Comparison of ENCODE assay signal across 16 cellular contexts in genomic region chr1:9726406-9726805, GRCh38.
DNase-seq lines count a peak whose midpoint lies in the region; ATAC-seq, FAIRE-seq and TF ChIP-seq lines count a peak whose summit lies in the region.
"Had no signal": no experiment of that assay in that cellular context is flagged by ENCODE, and none has a peak within 500 bp of the region (broad histone marks: within the 10 kb centered on the region; RNA-seq: fewer than 3 reads in every experiment).

No MANE protein-coding gene starts in this region.

- H3K36me3 ChIP-seq in OCI-LY1 (ENCODE audit: insufficient read depth, low read length) (peaks cover 81% of the 10 kb centered on the region), kidney (ENCODE audit: control insufficient read depth in 1 of 2, insufficient read depth in 2 of 2, low read length in 2 of 2) (peaks cover 15 to 35% of the 10 kb centered on the region in 2 donors)

- peak overlapping the region; percentile 22 for H3K4me3 Mint-ChIP-seq in activated naive CD8-positive, alpha-beta T cell treated with anti-CD3 and anti-CD28 coated beads, Interleukin-2, amount 10 ng/mL, durations not matched to agents 7 days and 5 days
- H3K4me3 Mint-ChIP-seq in activated naive CD8-positive, alpha-beta T cell treated with anti-CD3 and anti-CD28 coated beads, Interleukin-2, amount 50 U/mL, for 24 hours: no peak overlapping the region
- no peak overlapping the region for H3K4me3 Mint-ChIP-seq in stimulated activated naive B cell treated with anti-CD40 and anti-IgM and Interleukin-4, amounts not matched to agents 10 μg/mL and 1 μg/mL and 100 μg/mL, for 72 hours

- H3K4me2 ChIP-seq in OCI-LY1 (ENCODE audit: low read length): no peak overlapping the region

- no peaks in the 10 kb centered on the region for H4K20me1 ChIP-seq in OCI-LY1 (ENCODE audit: insufficient read depth, low read length)

- POLR2A ChIA-PET in activated naive CD8-positive, alpha-beta T cell treated with anti-CD3 and anti-CD28 coated beads, Interleukin-2, amount 10 ng/mL, durations not matched to agents 7 days and 5 days (lab: Charles Lee): interaction anchor here (1.0 to 6.0 kb wide), 3 partner anchors 10 to 98 kb away, joined by 3 to 47 read pairs (median 16); no protein-coding TSS in a partner anchor

- no peak for FAIRE-seq in kidney (lab: Jason Lieb, UNC)

- DNase-seq in activated naive CD8-positive, alpha-beta T cell treated with anti-CD3 and anti-CD28 coated beads, Interleukin-2, amount 10 ng/mL, durations not matched to agents 7 days and 5 days: no peak
- DNase-seq in activated naive CD8-positive, alpha-beta T cell treated with anti-CD3 and anti-CD28 coated beads, Interleukin-2, amount 50 U/mL, for 24 hours: no peak
- DNase-seq in kidney (peak; percentile 61), left colon (no peak), NCI-H524 (lab: John Stamatoyannopoulos, UW) (no peak), DMS 273 (lab: John Stamatoyannopoulos, UW; ENCODE audit: unreplicated experiment) (no peak)
- DNase-seq in stimulated activated naive B cell treated with anti-CD40 and anti-IgM and Interleukin-4, amounts not matched to agents 10 μg/mL and 1 μg/mL and 100 μg/mL, for 72 hours: no peak
- DNase-seq: C1 segment of cervical spinal cord, GF-D8, NCI-H1417 treated with DMSO at 0.1 percent for 48 hours, NCI-H2029, NCI-H2171 treated with DMSO at 0.1 percent for 48 hours, Peyer's patch, SHP77 treated with DMSO at 0.1 percent for 48 hours had no signal

- intact Hi-C loops in kidney (cut with DNase I): loop anchor here (10.0 kb wide), 1 partner anchor 138 kb away; no protein-coding TSS in a partner anchor
- intact Hi-C loops in left colon (cut with DNase I, micrococcal nuclease): no loop called here

- peaks cover 5% of the 10 kb centered on the region; the same call in 1 of the 2 replicates for H3K9me3 ChIP-seq in OCI-LY1 (ENCODE audit: low read length)
- peaks cover 0 to 3% of the 10 kb centered on the region in 2 donors for H3K9me3 ChIP-seq in kidney (ENCODE audit: control insufficient read depth in 1 of 2, low read length in 2 of 2)
- H3K9me3 ChIP-seq: Peyer's patch had no signal

- H3K9ac ChIP-seq in OCI-LY1 (ENCODE audit: low read length): no peak overlapping the region
- no peak overlapping the region for H3K9ac ChIP-seq in kidney (ENCODE audit: low read length in 2 of 2)

- H3K79me2 ChIP-seq in OCI-LY1 (ENCODE audit: insufficient read depth, low read length): no peaks in the 10 kb centered on the region

- no peaks in the 10 kb centered on the region for H3K9me2 ChIP-seq in OCI-LY1 (ENCODE audit: low read depth, low read length)

- H3K27ac ChIP-seq in OCI-LY1 (ENCODE audit: low read depth, low read length, poor library complexity, severe bottlenecking) (peak overlapping the region; percentile 44), kidney (ENCODE audit: low read depth in 2 of 2, low read length in 2 of 2) (no peak overlapping the region)
- H3K27ac ChIP-seq: Peyer's patch had no signal

- H3K4me1 ChIP-seq in OCI-LY1 (ENCODE audit: insufficient read depth, low read length, severe bottlenecking) (peaks cover 11% of the 10 kb centered on the region), kidney (ENCODE audit: control insufficient read depth in 1 of 2, insufficient read depth in 1 of 2, low read depth in 1 of 2, low read length in 2 of 2) (no peaks in the 10 kb centered on the region)

- H3K9me3 Mint-ChIP-seq in activated naive CD8-positive, alpha-beta T cell treated with anti-CD3 and anti-CD28 coated beads, Interleukin-2, amount 10 ng/mL, durations not matched to agents 7 days and 5 days: no peaks in the 10 kb centered on the region
- H3K9me3 Mint-ChIP-seq in activated naive CD8-positive, alpha-beta T cell treated with anti-CD3 and anti-CD28 coated beads, Interleukin-2, amount 50 U/mL, for 24 hours: no peaks in the 10 kb centered on the region
- peaks cover 0 to 3% of the 10 kb centered on the region in 2 donors for H3K9me3 Mint-ChIP-seq in stimulated activated naive B cell treated with anti-CD40 and anti-IgM and Interleukin-4, amounts not matched to agents 10 μg/mL and 1 μg/mL and 100 μg/mL, for 72 hours

- no peaks in the 10 kb centered on the region for H3K27me3 Mint-ChIP-seq in activated naive CD8-positive, alpha-beta T cell treated with anti-CD3 and anti-CD28 coated beads, Interleukin-2, amount 10 ng/mL, durations not matched to agents 7 days and 5 days
- no peaks in the 10 kb centered on the region for H3K27me3 Mint-ChIP-seq in activated naive CD8-positive, alpha-beta T cell treated with anti-CD3 and anti-CD28 coated beads, Interleukin-2, amount 50 U/mL, for 24 hours
- no peaks in the 10 kb centered on the region for H3K27me3 Mint-ChIP-seq in stimulated activated naive B cell treated with anti-CD40 and anti-IgM and Interleukin-4, amounts not matched to agents 10 μg/mL and 1 μg/mL and 100 μg/mL, for 72 hours

- peaks cover 62% of the 10 kb centered on the region for H3K4me1 Mint-ChIP-seq in activated naive CD8-positive, alpha-beta T cell treated with anti-CD3 and anti-CD28 coated beads, Interleukin-2, amount 10 ng/mL, durations not matched to agents 7 days and 5 days
- H3K4me1 Mint-ChIP-seq in activated naive CD8-positive, alpha-beta T cell treated with anti-CD3 and anti-CD28 coated beads, Interleukin-2, amount 50 U/mL, for 24 hours: peaks cover 57% of the 10 kb centered on the region
- peaks cover 28 to 52% of the 10 kb centered on the region in 2 donors for H3K4me1 Mint-ChIP-seq in stimulated activated naive B cell treated with anti-CD40 and anti-IgM and Interleukin-4, amounts not matched to agents 10 μg/mL and 1 μg/mL and 100 μg/mL, for 72 hours

- H3K4me3 ChIP-seq in OCI-LY1 (ENCODE audit: low read depth, low read length, poor library complexity, severe bottlenecking) (no peak overlapping the region), kidney (ENCODE audit: low read length in 2 of 2) (no peak overlapping the region)
- H3K4me3 ChIP-seq: Peyer's patch had no signal

- peaks cover 55% of the 10 kb centered on the region for H3K36me3 Mint-ChIP-seq in activated naive CD8-positive, alpha-beta T cell treated with anti-CD3 and anti-CD28 coated beads, Interleukin-2, amount 10 ng/mL, durations not matched to agents 7 days and 5 days
- peaks cover 67% of the 10 kb centered on the region for H3K36me3 Mint-ChIP-seq in activated naive CD8-positive, alpha-beta T cell treated with anti-CD3 and anti-CD28 coated beads, Interleukin-2, amount 50 U/mL, for 24 hours (ENCODE audit: low read depth)
- H3K36me3 Mint-ChIP-seq in stimulated activated naive B cell treated with anti-CD40 and anti-IgM and Interleukin-4, amounts not matched to agents 10 μg/mL and 1 μg/mL and 100 μg/mL, for 72 hours: peaks cover 73 to 82% of the 10 kb centered on the region in 2 donors

- peak overlapping the region; percentile 71 for H3K27ac Mint-ChIP-seq in activated naive CD8-positive, alpha-beta T cell treated with anti-CD3 and anti-CD28 coated beads, Interleukin-2, amount 10 ng/mL, durations not matched to agents 7 days and 5 days
- no peak overlapping the region for H3K27ac Mint-ChIP-seq in activated naive CD8-positive, alpha-beta T cell treated with anti-CD3 and anti-CD28 coated beads, Interleukin-2, amount 50 U/mL, for 24 hours
- peak overlapping the region; percentile 90 for H3K27ac Mint-ChIP-seq in stimulated activated naive B cell treated with anti-CD40 and anti-IgM and Interleukin-4, amounts not matched to agents 10 μg/mL and 1 μg/mL and 100 μg/mL, for 72 hours

- no peaks in the 10 kb centered on the region for H3K27me3 ChIP-seq in OCI-LY1 (ENCODE audit: insufficient read depth, low read length)
- H3K27me3 ChIP-seq: Peyer's patch had no signal

- no peak for TF ChIP-seq CTCF in OCI-LY1 (IDR thresholded peaks at IDR 0.05; ENCODE audit: low read length)
- TF ChIP-seq CTCF in kidney (IDR thresholded peaks at IDR 0.05; ENCODE audit: borderline replicate concordance, extremely low read depth, insufficient read depth): no peak

- no peak for ATAC-seq in activated naive CD8-positive, alpha-beta T cell treated with anti-CD3 and anti-CD28 coated beads, Interleukin-2, amount 10 ng/mL, durations not matched to agents 7 days and 5 days (ENCODE audit: low read depth)
- no peak for ATAC-seq in activated naive CD8-positive, alpha-beta T cell treated with anti-CD3 and anti-CD28 coated beads, Interleukin-2, amount 50 U/mL, for 24 hours
- no peak for ATAC-seq in stimulated activated naive B cell treated with anti-CD40 and anti-IgM and Interleukin-4, amounts not matched to agents 10 μg/mL and 1 μg/mL and 100 μg/mL, for 72 hours (replicated peaks)
- ATAC-seq in left colon: no peak
- ATAC-seq: HCT116 had no signal

- H3F3A ChIP-seq in OCI-LY1 (ENCODE audit: insufficient read depth, low read length): 0 out of 2 replicates have a peak, but pooled peaks cover 3% of the 10 kb centered on the region

- no peak overlapping the region for H2AFZ ChIP-seq in OCI-LY1 (ENCODE audit: low read length)
